Comparison of ENCODE assay signal across 8 cellular contexts in the genomic region with DNA sequence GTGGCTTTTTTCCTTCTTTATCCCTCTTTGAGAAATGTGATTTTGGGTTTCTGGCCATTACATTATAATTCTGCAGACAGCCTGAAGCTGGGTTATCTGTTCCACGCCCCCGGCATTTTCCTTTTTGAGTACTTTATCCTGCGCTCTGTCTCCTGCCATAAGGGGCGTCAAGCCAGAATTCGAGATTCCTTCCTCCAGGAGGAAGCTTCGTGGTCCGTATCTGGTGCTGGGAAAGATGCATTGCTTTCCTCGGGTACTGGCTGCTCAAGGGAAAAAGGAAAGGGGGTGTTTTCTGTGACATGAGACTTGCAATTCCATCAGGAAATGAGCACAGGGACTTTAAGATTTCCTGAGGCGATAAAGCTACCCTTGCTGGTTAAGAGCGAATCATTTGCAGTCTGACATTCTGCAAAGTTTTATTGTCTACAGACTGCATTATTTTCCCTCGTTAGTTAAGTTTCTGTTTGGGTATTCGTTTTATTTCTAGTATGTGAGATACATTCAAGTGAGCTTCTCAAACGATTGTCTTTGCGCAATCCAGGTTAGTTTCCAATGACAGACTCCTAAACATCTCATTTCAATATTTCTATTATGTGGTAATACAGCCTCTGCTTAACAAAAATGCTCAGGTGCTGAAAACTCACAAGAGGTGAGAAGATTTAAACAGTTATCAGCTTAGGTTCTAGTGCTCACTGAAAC. TPM values are rescaled to one million over a fixed set of nuclear protein-coding genes. Genes with fewer than 3 reads are reported as not detected.
DNase-seq lines count a peak whose midpoint lies in the region; ATAC-seq and TF ChIP-seq lines count a peak whose summit lies in the region.

No MANE protein-coding gene starts in this region.

- peak in 1 of 2 donors; percentile 20 for ATAC-seq in activated T-cell treated with anti-CD3 and anti-CD28 coated beads, Interleukin-2, amount 50 U/mL, for 4 hours
- ATAC-seq in sciatic nerve: peak; percentile 62

- no peak for DNase-seq in activated T-cell treated with anti-CD3 and anti-CD28 coated beads, Interleukin-2, amount 50 U/mL, for 4 hours
- no peak for DNase-seq in activated T-cell treated with anti-CD3 and anti-CD28 coated beads, Interleukin-2, amount 50 U/mL, for 48 hours
- DNase-seq in NB4 (ENCODE audit: low read depth) (peak; percentile 25), astrocyte of the cerebellum (ENCODE audit: low read depth) (peak; percentile 37), sciatic nerve (ENCODE audit: low spot score) (no peak), NCI-H2029 treated with DMSO at 0.1 percent for 48 hours (lab: John Stamatoyannopoulos, UW) (no peak), NK-92 (lab: John Stamatoyannopoulos, UW; ENCODE audit: unreplicated experiment) (no peak)

- no peak for TF ChIP-seq CTCF in NB4 (IDR thresholded peaks at IDR 0.05; ENCODE audit: low read depth, low read length)
- peak; percentile 44 for TF ChIP-seq CTCF in astrocyte of the cerebellum (IDR thresholded peaks at IDR 0.05; ENCODE audit: low read depth, low read length, missing control alignments)

- peak overlapping the region; percentile 80 for H3K4me3 Mint-ChIP-seq in activated T-cell treated with anti-CD3 and anti-CD28 coated beads, Interleukin-2, amount 50 U/mL, for 4 hours

- intact Hi-C loops in sciatic nerve (cut with DNase I): no loop called here

- no peaks in the 10 kb centered on the region for H3K27me3 Mint-ChIP-seq in activated T-cell treated with anti-CD3 and anti-CD28 coated beads, Interleukin-2, amount 50 U/mL, for 4 hours (ENCODE audit: low read depth)

- H3K4me3 ChIP-seq in NB4 (ENCODE audit: low read depth, low read length) (peak overlapping the region; percentile 53), astrocyte of the cerebellum (ENCODE audit: low read depth, low read length) (peak overlapping the region; percentile 53), iPS-11a (ENCODE audit: low read depth, low read length) (peak overlapping the region; percentile 71)

- in situ Hi-C loops in astrocyte of the cerebellum (cut with HindIII; ENCODE audit: low sequenced_read_pairs): no loop called here

- H3K9me3 Mint-ChIP-seq in activated T-cell treated with anti-CD3 and anti-CD28 coated beads, Interleukin-2, amount 50 U/mL, for 4 hours: no peaks in the 10 kb centered on the region

- TF ChIP-seq POLR2A in NB4 (IDR thresholded peaks at IDR 0.05; ENCODE audit: extremely low read depth, insufficient read length): no peak

- H3K36me3 Mint-ChIP-seq in activated T-cell treated with anti-CD3 and anti-CD28 coated beads, Interleukin-2, amount 50 U/mL, for 4 hours (ENCODE audit: insufficient read depth): peaks cover 4% of the 10 kb centered on the region

- peaks cover 27% of the 10 kb centered on the region for H3K4me1 Mint-ChIP-seq in activated T-cell treated with anti-CD3 and anti-CD28 coated beads, Interleukin-2, amount 50 U/mL, for 4 hours (ENCODE audit: low read depth)

RNA-seq across cellular contexts. Expression of gene AKAP5, which starts 0.7 kb away (rescaled TPM):
- under 1 TPM; 0.65 to 0.83 (median 0.69) TPM for total RNA-seq in activated T-cell treated with anti-CD3 and anti-CD28 coated beads, Interleukin-2, amount 50 U/mL, for 4 hours
- 0.36 TPM for total RNA-seq in sciatic nerve

RNA-seq across cellular contexts. Expression of gene ZBTB25, which starts 37.6 kb away (rescaled TPM):
- total RNA-seq in activated T-cell treated with anti-CD3 and anti-CD28 coated beads, Interleukin-2, amount 50 U/mL, for 4 hours: 10 to 100 TPM; 12.8 to 13.5 (median 13.1) TPM
- total RNA-seq in sciatic nerve: 26.2 TPM

RNA-seq across cellular contexts. Expression of gene ZBTB1, which starts 38.6 kb away (rescaled TPM):
- 10 to 100 TPM; 24.0 to 28.5 (median 27.1) TPM for total RNA-seq in activated T-cell treated with anti-CD3 and anti-CD28 coated beads, Interleukin-2, amount 50 U/mL, for 4 hours
- 64.6 TPM for total RNA-seq in sciatic nerve

Comparison
In these comparisons a context has a peak if more than half of its experiments do, and no peak if none do; other contexts are left out.
1. DNase-seq: peak in NB4 (single experiment) and astrocyte of the cerebellum (single experiment); none in activated T-cell treated with anti-CD3 and anti-CD28 coated beads, Interleukin-2, amount 50 U/mL, for 4 hours (single experiment), activated T-cell treated with anti-CD3 and anti-CD28 coated beads, Interleukin-2, amount 50 U/mL, for 48 hours (0 of 2), sciatic nerve (single experiment), NCI-H2029 treated with DMSO at 0.1 percent for 48 hours (single experiment) and NK-92 (single experiment).
2. Peak in every context shown above with its lines, with median percentiles within 50 percentile points of each other: H3K4me3 ChIP-seq.